ENCODE assay signal across 18 cellular contexts in genomic region chr5:81297531-81297930, GRCh38. TPM values are rescaled to one million over a fixed set of nuclear protein-coding genes. Genes with fewer than 3 reads are reported as not detected.
DNase-seq lines count a peak whose midpoint lies in the region; ATAC-seq and TF ChIP-seq lines count a peak whose summit lies in the region.
"Had no signal": no experiment of that assay in that cellular context is flagged by ENCODE, and none has a peak within 500 bp of the region (broad histone marks: within the 10 kb centered on the region; RNA-seq: fewer than 3 reads in every experiment).

No MANE protein-coding gene starts in this region.

- H3K27me3 Mint-ChIP-seq in activated T-helper 17 cell treated with anti-CD3 and anti-CD28 coated beads, Interleukin-2, amount 50 U/mL, for 72 hours, result no peaks in the 10 kb centered on the region
- H3K27me3 Mint-ChIP-seq: B cell; CD4-positive, alpha-beta memory T cell had no signal

- no peak overlapping the region for H3K4me3 ChIP-seq in Loucy (ENCODE audit: low read length, poor library complexity, severe bottlenecking)
- H3K4me3 ChIP-seq in mesodermal cell (ENCODE audit: extremely low read depth, insufficient read depth, low read length, poor library complexity, severe bottlenecking), result no peak overlapping the region
- no peak overlapping the region for H3K4me3 ChIP-seq in foreskin fibroblast (ENCODE audit: low read depth in 1 of 2, low read length in 2 of 2)
- H3K4me3 ChIP-seq: BLaER1, GM23248 had no signal

- WGBS in mesodermal cell (ENCODE audit: insufficient coverage in 2 of 2), 2 experiments, result 100% methylated on average over 1 of the region's 4 CpGs; no CpG with 5 or more reads in 1 of the 2 experiments

- peak overlapping the region; percentile 37 for H3K4me3 Mint-ChIP-seq in activated T-helper 17 cell treated with anti-CD3 and anti-CD28 coated beads, Interleukin-2, amount 50 U/mL, for 72 hours
- H3K4me3 Mint-ChIP-seq: B cell; CD4-positive, alpha-beta memory T cell had no signal

- H3K36me3 ChIP-seq in Loucy (ENCODE audit: insufficient read depth, low read length) (no peaks in the 10 kb centered on the region), mesodermal cell (ENCODE audit: control insufficient read depth, insufficient read depth, low read length) (no peaks in the 10 kb centered on the region)

- peak overlapping the region; percentile 19 for H3K9ac ChIP-seq in Loucy (ENCODE audit: low read depth, low read length, poor library complexity, severe bottlenecking)
- H3K9ac ChIP-seq: BLaER1, GM23248 had no signal

- H3K36me3 Mint-ChIP-seq in activated T-helper 17 cell treated with anti-CD3 and anti-CD28 coated beads, Interleukin-2, amount 50 U/mL, for 72 hours (ENCODE audit: low read depth), result peaks cover 19% of the 10 kb centered on the region

- peak overlapping the region; percentile 10 for H3K27ac ChIP-seq in mesodermal cell (ENCODE audit: low read depth, low read length, severe bottlenecking)
- H3K27ac ChIP-seq: BLaER1, C4-2B, GM23248 had no signal

- H3K79me2 ChIP-seq in Loucy (ENCODE audit: insufficient read depth, low read length), result peaks cover 38% of the 10 kb centered on the region

- no peaks in the 10 kb centered on the region for H3K27me3 ChIP-seq in Loucy (ENCODE audit: insufficient read depth, low read length, poor library complexity, severe bottlenecking)
- H3K27me3 ChIP-seq: BLaER1 had no signal

- peak; percentile 18 for ATAC-seq in activated T-helper 17 cell treated with anti-CD3 and anti-CD28 coated beads, Interleukin-2, amount 50 U/mL, for 72 hours (replicated peaks)

- H3K4me1 Mint-ChIP-seq in activated T-helper 17 cell treated with anti-CD3 and anti-CD28 coated beads, Interleukin-2, amount 50 U/mL, for 72 hours, result peaks cover 40% of the 10 kb centered on the region

- peaks cover 33% of the 10 kb centered on the region for H3K4me1 ChIP-seq in Loucy (ENCODE audit: insufficient read depth, low read length, poor library complexity, severe bottlenecking)
- H3K4me1 ChIP-seq in mesodermal cell (ENCODE audit: control insufficient read depth, insufficient read depth, low read length, poor library complexity, severe bottlenecking), result peaks cover 6% of the 10 kb centered on the region

- H3K9me3 ChIP-seq in Loucy (ENCODE audit: insufficient read depth, low read depth, low read length) (peaks cover 6% of the 10 kb centered on the region), mesodermal cell (ENCODE audit: control insufficient read depth, low read length) (peaks cover 15% of the 10 kb centered on the region)

- H4K20me1 ChIP-seq in Loucy (ENCODE audit: insufficient read depth, low read length, poor library complexity, severe bottlenecking), result peaks cover 2% of the 10 kb centered on the region
- H4K20me1 ChIP-seq: BLaER1 had no signal

- H3K27ac Mint-ChIP-seq in activated T-helper 17 cell treated with anti-CD3 and anti-CD28 coated beads, Interleukin-2, amount 50 U/mL, for 72 hours, result peak overlapping the region; percentile 39
- H3K27ac Mint-ChIP-seq: B cell had no signal

- peak overlapping the region; percentile 19 for H3K4me2 ChIP-seq in Loucy (ENCODE audit: low read depth, low read length, poor library complexity, severe bottlenecking)
- H3K4me2 ChIP-seq: BLaER1 had no signal

- H2AFZ ChIP-seq in Loucy (ENCODE audit: low read length), result no peak overlapping the region
- H2AFZ ChIP-seq: GM23248 had no signal

- TF ChIP-seq CTCF in Loucy (conservative IDR thresholded peaks at IDR 0.05; ENCODE audit: low read length), result no peak
- no peak for TF ChIP-seq CTCF in foreskin fibroblast (IDR thresholded peaks at IDR 0.05; ENCODE audit: low read depth, low read length)

- no peaks in the 10 kb centered on the region for H3K9me2 ChIP-seq in Loucy (replicated peaks; ENCODE audit: low read depth, low read length)

- H3F3A ChIP-seq in Loucy (ENCODE audit: low read depth), result no peaks in the 10 kb centered on the region

- no peak for DNase-seq in foreskin fibroblast
- no peak for DNase-seq in kidney tubule cell (ENCODE audit: low spot score)
- DNase-seq in NOMO-1 treated with DMSO at 0.1 percent for 48 hours (lab: John Stamatoyannopoulos, UW; ENCODE audit: unreplicated experiment), result no peak
- DNase-seq in NCI-H1105 treated with DMSO at 0.1 percent for 48 hours (lab: John Stamatoyannopoulos, UW), result no peak
- DNase-seq: Calu3; CD4-positive, alpha-beta memory T cell; COR-L47; DMS153; DND-41; GM23248; H7; HCEC 1CT had no signal

- peaks cover 5% of the 10 kb centered on the region for H3K9me3 Mint-ChIP-seq in activated T-helper 17 cell treated with anti-CD3 and anti-CD28 coated beads, Interleukin-2, amount 50 U/mL, for 72 hours

RNA-seq across cellular contexts. Expression of gene ZCCHC9, which starts 3.9 kb away (rescaled TPM):
- 10 to 100 TPM; 34.9 to 43.5 TPM for total RNA-seq in activated T-helper 17 cell treated with anti-CD3 and anti-CD28 coated beads, Interleukin-2, amount 50 U/mL, for 72 hours
- 31.0 TPM for polyA plus RNA-seq in mesodermal cell (2013, experiment 1 of 2)
- polyA plus RNA-seq in mesodermal cell (2013, experiment 2 of 2), result 34.8 TPM
